ENCODE assay signal across 17 cellular contexts in the genomic region with DNA sequence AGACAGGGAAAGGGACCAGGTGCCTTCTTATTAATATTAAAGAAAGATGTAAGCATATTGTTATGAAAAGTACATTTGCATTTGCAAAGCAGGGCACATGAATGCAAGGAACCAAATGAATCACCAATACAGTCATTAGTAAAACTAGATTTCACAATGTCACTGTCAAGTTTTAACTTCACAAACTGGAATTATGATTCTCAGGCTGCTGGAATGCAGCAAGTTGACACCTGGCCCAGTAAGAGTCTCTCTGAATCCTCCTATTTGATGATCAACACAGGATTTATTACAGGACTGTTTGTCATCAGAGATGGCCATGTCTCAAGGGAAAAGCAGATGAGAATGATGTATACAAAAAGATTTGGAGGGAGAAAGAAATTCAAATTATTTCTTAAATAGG.
A peak's percentile ranks its signal among the peaks of the same experiment; 100 is the strongest.
DNase-seq lines count a peak whose midpoint lies in the region; FAIRE-seq and TF ChIP-seq lines count a peak whose summit lies in the region.
"Had no signal": no experiment of that assay in that cellular context is flagged by ENCODE, and none has a peak within 500 bp of the region (broad histone marks: within the 10 kb centered on the region; RNA-seq: fewer than 3 reads in every experiment).

No MANE protein-coding gene starts in this region.

- TF ChIP-seq CTCF in PC-9 (conservative IDR thresholded peaks at IDR 0.05) = no peak
- no peak for TF ChIP-seq CTCF in keratinocyte (optimal IDR thresholded peaks at IDR 0.05 in 1 of 3, IDR thresholded peaks at IDR 0.05 in 1 of 3, conservative IDR thresholded peaks at IDR 0.05 in 1 of 3; ENCODE audit: extremely low read depth in 1 of 3, insufficient read depth in 2 of 3, low read length in 3 of 3)
- no peak for TF ChIP-seq CTCF in OCI-LY7 (conservative IDR thresholded peaks at IDR 0.05; ENCODE audit: low read length)

- peak overlapping the region; percentile 19; the same call in 1 of the 2 replicates for H3K4me2 ChIP-seq in PC-9
- H3K4me2 ChIP-seq in keratinocyte (ENCODE audit: control insufficient read depth, extremely low read depth, insufficient read depth, low read depth, low read length) = no peak overlapping the region
- no peak overlapping the region for H3K4me2 ChIP-seq in OCI-LY7 (ENCODE audit: low read length)

- peaks cover 6% of the 10 kb centered on the region for H3K4me1 Mint-ChIP-seq in activated T-cell treated with anti-CD3 and anti-CD28 coated beads, Interleukin-2, amount 50 U/mL, for 24 hours (ENCODE audit: low read depth)

- intact Hi-C loops in PC-9 (cut with micrococcal nuclease; ENCODE audit: unreplicated experiment) (no loop called here), OCI-LY7 (cut with micrococcal nuclease; ENCODE audit: unreplicated experiment) (no loop called here)

- peak; percentile 46 for FAIRE-seq in keratinocyte (lab: Jason Lieb, UNC)
- FAIRE-seq: D721Med had no signal

- no peaks in the 10 kb centered on the region for H3K9me3 ChIP-seq in PC-9 (ENCODE audit: insufficient read depth, low read depth)
- H3K9me3 ChIP-seq in keratinocyte (ENCODE audit: control insufficient read depth, low read depth, low read length) = no peaks in the 10 kb centered on the region
- no peaks in the 10 kb centered on the region for H3K9me3 ChIP-seq in OCI-LY7 (ENCODE audit: low read length)

- peak; percentile 26 for DNase-seq in HPDE6-E6E7 (ENCODE audit: extremely low spot score)
- DNase-seq in PC-9 = peak in 1 of 2 experiments; percentile 77
- DNase-seq in epithelial cell of prostate (ENCODE audit: low read depth, low spot score) = peak; percentile 72
- DNase-seq in keratinocyte (ENCODE audit: low read depth, low spot score) = peak; percentile 7
- no peak for DNase-seq in GF-D8 (lab: John Stamatoyannopoulos, UW)
- DNase-seq in activated naive CD4-positive, alpha-beta T cell treated with anti-CD3 and anti-CD28 coated beads, Interleukin-2, amount 50 U/mL, for 16 hours = no peak
- DNase-seq in OCI-LY7 (ENCODE audit: low spot score) = no peak
- no peak for DNase-seq in activated T-cell treated with anti-CD3 and anti-CD28 coated beads, Interleukin-2, amount 50 U/mL, for 24 hours
- DNase-seq: C1 segment of cervical spinal cord, GOT3, KG1, NCI-H1092, NCI-H146, NCI-H2029 treated with DMSO at 0.1 percent for 48 hours, NCI-H2171, SW 1271 had no signal

- H3K27ac Mint-ChIP-seq in activated T-cell treated with anti-CD3 and anti-CD28 coated beads, Interleukin-2, amount 50 U/mL, for 24 hours = no peak overlapping the region

- H3K36me3 ChIP-seq in PC-9 (ENCODE audit: low read depth) (no peaks in the 10 kb centered on the region), keratinocyte (ENCODE audit: control insufficient read depth in 2 of 2, extremely low read depth in 1 of 2, insufficient read depth in 2 of 2, low read length in 2 of 2) (no peaks in the 10 kb centered on the region), OCI-LY7 (ENCODE audit: insufficient read depth, low read length) (no peaks in the 10 kb centered on the region)

- no peaks in the 10 kb centered on the region for H3K9me3 Mint-ChIP-seq in activated T-cell treated with anti-CD3 and anti-CD28 coated beads, Interleukin-2, amount 50 U/mL, for 24 hours

- H3K27ac ChIP-seq in PC-9 (no peak overlapping the region), epithelial cell of prostate (no peak overlapping the region), keratinocyte (ENCODE audit: control insufficient read depth, insufficient read depth, low read length) (no peak overlapping the region), OCI-LY7 (ENCODE audit: low read depth, low read length, poor library complexity, severe bottlenecking) (no peak overlapping the region)

- no TSS peak for BruUV-seq in PC-9 (replicated peaks; lab: Mats Ljungman, UMichigan)
- BruUV-seq in OCI-LY7 (replicated peaks; lab: Mats Ljungman, UMichigan) = no TSS peak

- POLR2A ChIA-PET in PC-9 (lab: Charles Lee; ENCODE audit: unreplicated experiment) (no interaction called here), OCI-LY7 (lab: Charles Lee) (interaction anchor here (1.4 kb wide), 1 partner anchor 114 kb away, joined by 3 read pairs; no protein-coding TSS in a partner anchor)

- H3F3A ChIP-seq in PC-9 (ENCODE audit: insufficient read depth, low read depth) = no peaks in the 10 kb centered on the region

- H4K20me1 ChIP-seq in PC-9 (ENCODE audit: insufficient read depth) = no peaks in the 10 kb centered on the region
- no peaks in the 10 kb centered on the region for H4K20me1 ChIP-seq in keratinocyte (ENCODE audit: control insufficient read depth, extremely low read depth, insufficient read depth, low read length)
- H4K20me1 ChIP-seq in OCI-LY7 (ENCODE audit: insufficient read depth, low read length) = no peaks in the 10 kb centered on the region

- no peaks in the 10 kb centered on the region for H3K36me3 Mint-ChIP-seq in activated T-cell treated with anti-CD3 and anti-CD28 coated beads, Interleukin-2, amount 50 U/mL, for 24 hours (ENCODE audit: low read depth)

- H3K9me1 ChIP-seq in keratinocyte (ENCODE audit: control insufficient read depth, extremely low read depth, insufficient read depth, low read length) = no peaks in the 10 kb centered on the region

- no peaks in the 10 kb centered on the region for H3K79me2 ChIP-seq in PC-9 (ENCODE audit: low read depth)
- no peaks in the 10 kb centered on the region for H3K79me2 ChIP-seq in keratinocyte (ENCODE audit: control insufficient read depth, insufficient read depth, low read length)
- H3K79me2 ChIP-seq in OCI-LY7 (ENCODE audit: insufficient read depth, low read depth, low read length) = no peaks in the 10 kb centered on the region

- dilution Hi-C loops in keratinocyte (cut with MboI; ENCODE audit: extremely low pct_ligation_motif_present, low sequenced_read_pairs) = no loop called here

- no peak overlapping the region for H3K4me3 ChIP-seq in PC-9
- H3K4me3 ChIP-seq in keratinocyte (ENCODE audit: control insufficient read depth in 2 of 3, extremely low read depth in 1 of 3, insufficient read depth in 2 of 3, low read depth in 1 of 3, low read length in 3 of 3) = no peak overlapping the region
- no peak overlapping the region for H3K4me3 ChIP-seq in OCI-LY7 (ENCODE audit: low read depth, low read length, poor library complexity, severe bottlenecking)

- no peak overlapping the region for H3K4me3 Mint-ChIP-seq in activated T-cell treated with anti-CD3 and anti-CD28 coated beads, Interleukin-2, amount 50 U/mL, for 24 hours

- no peak overlapping the region for H3K9ac ChIP-seq in keratinocyte (ENCODE audit: control insufficient read depth, extremely low read depth, insufficient read depth, low read length)

- H3K27me3 ChIP-seq in PC-9 (ENCODE audit: insufficient read depth, low read depth) = no peaks in the 10 kb centered on the region
- no peaks in the 10 kb centered on the region for H3K27me3 ChIP-seq in keratinocyte (ENCODE audit: control insufficient read depth, extremely low read depth, insufficient read depth, low read length)

- CTCF ChIA-PET in PC-9 (lab: Charles Lee) = no interaction called here
- CTCF ChIA-PET in OCI-LY7 (lab: Charles Lee; ENCODE audit: unreplicated experiment) = no interaction called here

- H3K27me3 Mint-ChIP-seq in activated T-cell treated with anti-CD3 and anti-CD28 coated beads, Interleukin-2, amount 50 U/mL, for 24 hours = peaks cover 15% of the 10 kb centered on the region

- H3K9me2 ChIP-seq in PC-9 (ENCODE audit: insufficient read depth) (no peaks in the 10 kb centered on the region), OCI-LY7 (ENCODE audit: insufficient read depth, low read length) (no peaks in the 10 kb centered on the region)

- H2AFZ ChIP-seq in PC-9 = no peak overlapping the region
- H2AFZ ChIP-seq in keratinocyte (ENCODE audit: control insufficient read depth, low read length) = no peak overlapping the region
- no peak overlapping the region for H2AFZ ChIP-seq in OCI-LY7 (ENCODE audit: low read length)

- peaks cover 13% of the 10 kb centered on the region for H3K4me1 ChIP-seq in PC-9 (replicated peaks; ENCODE audit: insufficient read depth)
- H3K4me1 ChIP-seq in keratinocyte (ENCODE audit: control insufficient read depth, extremely low read depth, insufficient read depth, low read length) = no peaks in the 10 kb centered on the region
- no peaks in the 10 kb centered on the region for H3K4me1 ChIP-seq in OCI-LY7 (ENCODE audit: insufficient read depth, low read length, poor library complexity, severe bottlenecking)

Comparison
In these comparisons a context has a peak if more than half of its experiments do, and no peak if none do; other contexts are left out.
1. DNase-seq: peak in HPDE6-E6E7 (single experiment), epithelial cell of prostate (single experiment) and keratinocyte (single experiment); none in GF-D8 (single experiment), activated naive CD4-positive, alpha-beta T cell treated with anti-CD3 and anti-CD28 coated beads, Interleukin-2, amount 50 U/mL, for 16 hours (single experiment), OCI-LY7 (single experiment) and activated T-cell treated with anti-CD3 and anti-CD28 coated beads, Interleukin-2, amount 50 U/mL, for 24 hours (single experiment).